Comparison of ENCODE assay signal across 8 cellular contexts in genomic region chr1:28601696-28602095, GRCh38. TPM values are rescaled to one million over a fixed set of nuclear protein-coding genes. Genes with fewer than 3 reads are reported as not detected.
DNase-seq lines count a peak whose midpoint lies in the region; ATAC-seq and TF ChIP-seq lines count a peak whose summit lies in the region.

No MANE protein-coding gene starts in this region.

- peak overlapping the region; percentile 73 for H3K27ac Mint-ChIP-seq in mesothelial cell of epicardium

- no peak for TF ChIP-seq CTCF in astrocyte of the cerebellum (IDR thresholded peaks at IDR 0.05; ENCODE audit: low read depth, low read length, missing control alignments)
- no peak for TF ChIP-seq CTCF in mesothelial cell of epicardium (IDR thresholded peaks at IDR 0.05; ENCODE audit: unreplicated experiment)
- TF ChIP-seq CTCF in vagina (IDR thresholded peaks at IDR 0.05), result no peak

- ATAC-seq in GM18498 (IDR thresholded peaks at IDR 0.05; ENCODE audit: unreplicated experiment), result no peak

- peaks cover 2% of the 10 kb centered on the region for H3K36me3 Mint-ChIP-seq in mesothelial cell of epicardium

- peaks cover 0 to 29% of the 10 kb centered on the region in 2 donors for H3K36me3 ChIP-seq in vagina

- no peaks in the 10 kb centered on the region for H3K27me3 Mint-ChIP-seq in mesothelial cell of epicardium (ENCODE audit: low read depth)

- no peak overlapping the region for H3K27ac ChIP-seq in vagina

- no peaks in the 10 kb centered on the region for H3K9me3 Mint-ChIP-seq in mesothelial cell of epicardium

- intact Hi-C loops in vagina (cut with DNase I), result loop anchor here (5.0 kb wide), 2 partner anchors 84 to 1611 kb away; no protein-coding TSS in a partner anchor

- H3K4me1 ChIP-seq in vagina, result no peaks in the 10 kb centered on the region

- no peaks in the 10 kb centered on the region for H3K27me3 ChIP-seq in vagina

- no peak overlapping the region for H3K4me3 Mint-ChIP-seq in mesothelial cell of epicardium

- DNase-seq in Daoy (ENCODE audit: low read depth) (peak; percentile 93), HT1080 (ENCODE audit: low read depth) (peak; percentile 93), astrocyte of the cerebellum (ENCODE audit: low read depth) (peak; percentile 88), mesothelial cell of epicardium (ENCODE audit: low spot score in 2 of 2, unreplicated experiment in 2 of 2) (no peak), HT-29 (ENCODE audit: low spot score) (no peak), vagina (ENCODE audit: extremely low spot score in 2 of 2) (no peak), KBM-7 (no peak)

- no peak for TF ChIP-seq POLR2A in vagina (IDR thresholded peaks at IDR 0.05)

- no peak overlapping the region for H3K4me3 ChIP-seq in astrocyte of the cerebellum (ENCODE audit: low read depth, low read length)
- H3K4me3 ChIP-seq in vagina, result no peak overlapping the region

- no peaks in the 10 kb centered on the region for H3K9me3 ChIP-seq in vagina

- no peaks in the 10 kb centered on the region for H3K4me1 Mint-ChIP-seq in mesothelial cell of epicardium

- in situ Hi-C loops in astrocyte of the cerebellum (cut with HindIII; ENCODE audit: low sequenced_read_pairs), result loop anchor here (5.0 to 25.0 kb wide), 2 partner anchors 184 to 339 kb away; partner anchors contain the start of gene SESN2
- in situ Hi-C loops in KBM-7 (cut with MboI; ENCODE audit: low pct_unique_long_range_greater_than_20kb, low sequenced_read_pairs), result no loop called here

RNA-seq across cellular contexts. Expression of gene RAB42, which starts 9.6 kb away (rescaled TPM):
- total RNA-seq in Daoy (2014; rRNA removed; shearing (Covaris generic)), result 6.4 and 8.8 TPM in 2 replicates
- total RNA-seq in HT1080 (2014; rRNA removed; shearing (Covaris generic)), result not detected in 2 replicates
- not detected in 2 replicates for polyA plus RNA-seq in HT1080 (2015; cell fraction: cytosol; rRNA removed)
- not detected in 2 replicates for polyA plus RNA-seq in HT1080 (2015; cell fraction: nucleus; rRNA removed)
- total RNA-seq in mesothelial cell of epicardium (4.6 to 5.1 TPM (median 4.8 TPM) in 3 replicates), vagina (2.5 TPM)
- 0.81 and 0.97 TPM in 2 replicates for total RNA-seq in HT-29 (2014; rRNA removed; shearing (Covaris generic))

RNA-seq across cellular contexts. Expression of gene TAF12, which starts 41.2 kb away (rescaled TPM):
- 54.5 and 55.2 TPM in 2 replicates for total RNA-seq in Daoy (2014; rRNA removed; shearing (Covaris generic))
- total RNA-seq in HT1080 (2014; rRNA removed; shearing (Covaris generic)), result 40.7 and 44.0 TPM in 2 replicates
- 25.3 and 27.4 TPM in 2 replicates for polyA plus RNA-seq in HT1080 (2015; cell fraction: cytosol; rRNA removed)
- polyA plus RNA-seq in HT1080 (2015; cell fraction: nucleus; rRNA removed), result 12.7 and 14.6 TPM in 2 replicates
- total RNA-seq in mesothelial cell of epicardium (16.7 to 18.4 TPM (median 17.7 TPM) in 3 replicates), vagina (14.2 TPM)
- 28.9 TPM in 2 replicates for total RNA-seq in HT-29 (2014; rRNA removed; shearing (Covaris generic))

RNA-seq across cellular contexts. Expression of gene RNU11, which starts 46.7 kb away (rescaled TPM):
- not detected in 2 replicates for total RNA-seq in Daoy (2014; rRNA removed; shearing (Covaris generic))
- total RNA-seq in HT1080 (2014; rRNA removed; shearing (Covaris generic)), result not detected in 2 replicates
- not detected in 2 replicates for polyA plus RNA-seq in HT1080 (2015; cell fraction: cytosol; rRNA removed)
- polyA plus RNA-seq in HT1080 (2015; cell fraction: nucleus; rRNA removed), result not detected in 2 replicates
- not detected in 3 replicates for total RNA-seq in mesothelial cell of epicardium
- total RNA-seq in HT-29 (2014; rRNA removed; shearing (Covaris generic)), result not detected in 2 replicates
- not detected for total RNA-seq in vagina

RNA-seq across cellular contexts. Expression of gene TRNAU1AP, which starts 48.8 kb away (rescaled TPM):
- 27.3 and 40.7 TPM in 2 replicates for total RNA-seq in Daoy (2014; rRNA removed; shearing (Covaris generic))
- total RNA-seq in HT1080 (2014; rRNA removed; shearing (Covaris generic)), result 18.9 and 26.4 TPM in 2 replicates
- polyA plus RNA-seq in HT1080 (2015; cell fraction: cytosol; rRNA removed), result 10.3 and 12.0 TPM in 2 replicates
- polyA plus RNA-seq in HT1080 (2015; cell fraction: nucleus; rRNA removed), result 14.8 and 18.5 TPM in 2 replicates
- total RNA-seq in mesothelial cell of epicardium (23.3 to 25.5 TPM (median 25.0 TPM) in 3 replicates), vagina (14.0 TPM)
- total RNA-seq in HT-29 (2014; rRNA removed; shearing (Covaris generic)), result 22.0 and 23.9 TPM in 2 replicates

Comparison
In these comparisons a context has a peak if more than half of its experiments do, and no peak if none do; other contexts are left out.
1. DNase-seq: peak in Daoy (single experiment), HT1080 (single experiment) and astrocyte of the cerebellum (single experiment); none in mesothelial cell of epicardium (0 of 2), HT-29 (single experiment), vagina (0 of 2) and KBM-7 (single experiment).